In the genomic region with DNA sequence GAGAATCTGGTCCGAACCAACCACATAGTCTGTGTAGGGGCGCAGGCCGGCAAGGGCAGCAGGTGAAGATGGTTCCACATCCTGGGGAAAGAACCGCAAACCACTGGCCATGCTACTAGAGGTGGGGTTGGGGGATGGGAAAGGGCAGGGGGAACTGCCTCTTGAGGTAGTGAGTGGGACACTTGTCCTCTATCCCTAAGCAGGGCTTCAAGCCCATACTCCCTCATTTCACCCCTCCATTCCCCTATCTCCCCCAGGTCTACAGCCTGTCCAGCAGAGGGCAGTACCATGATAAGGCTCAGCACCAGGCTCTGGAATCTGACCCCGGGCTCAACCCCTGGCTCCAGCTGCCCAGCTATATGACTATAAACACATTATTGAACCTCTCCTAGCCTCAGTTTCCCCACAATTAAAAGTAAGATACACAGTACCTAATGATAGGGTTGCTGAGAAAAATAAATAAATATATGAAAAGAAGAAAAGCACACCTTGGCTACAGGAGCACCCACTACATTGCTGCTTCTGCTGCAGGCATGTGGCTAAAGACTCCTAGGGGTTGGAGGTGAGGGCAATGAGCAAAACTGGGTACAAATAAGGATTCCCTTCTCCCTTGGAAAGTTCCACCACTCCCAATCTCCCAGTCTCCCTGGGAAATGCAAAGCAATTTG, we compare ENCODE assay signal across 8 cellular contexts. TPM values are rescaled to one million over a fixed set of nuclear protein-coding genes. Genes with fewer than 3 reads are reported as not detected.
DNase-seq lines count a peak whose midpoint lies in the region; ATAC-seq and TF ChIP-seq lines count a peak whose summit lies in the region.

No MANE protein-coding gene starts in this region.

- peaks cover 45% of the 10 kb centered on the region for H3K4me1 ChIP-seq in OCI-LY7 (ENCODE audit: insufficient read depth, low read length, poor library complexity, severe bottlenecking)
- H3K4me1 ChIP-seq in right cardiac atrium (ENCODE audit: control insufficient read depth, insufficient read depth, low read length), result peaks cover 19% of the 10 kb centered on the region

- H3K4me3 Mint-ChIP-seq in activated naive CD4-positive, alpha-beta T cell treated with anti-CD3 and anti-CD28 coated beads, Interleukin-2, amount 10 ng/mL, durations not matched to agents 7 days and 5 days, result no peak overlapping the region

- CTCF ChIA-PET in OCI-LY7 (lab: Charles Lee; ENCODE audit: unreplicated experiment), result no interaction called here
- CTCF ChIA-PET in activated naive CD4-positive, alpha-beta T cell treated with anti-CD3 and anti-CD28 coated beads, Interleukin-2, amount 10 ng/mL, durations not matched to agents 7 days and 5 days (lab: Charles Lee), result interaction anchor here (0.6 to 7.3 kb wide), 5 partner anchors 9 to 187 kb away, joined by 3 to 73 read pairs (median 3); no protein-coding TSS in a partner anchor

- no peaks in the 10 kb centered on the region for H3K9me2 ChIP-seq in OCI-LY7 (ENCODE audit: insufficient read depth, low read length)

- peaks cover 27% of the 10 kb centered on the region for H3K4me1 Mint-ChIP-seq in activated naive CD4-positive, alpha-beta T cell treated with anti-CD3 and anti-CD28 coated beads, Interleukin-2, amount 10 ng/mL, durations not matched to agents 7 days and 5 days

- no peaks in the 10 kb centered on the region for H4K20me1 ChIP-seq in OCI-LY7 (ENCODE audit: insufficient read depth, low read length)

- no peak overlapping the region for H2AFZ ChIP-seq in OCI-LY7 (ENCODE audit: low read length)

- peaks cover 18% of the 10 kb centered on the region for H3K36me3 Mint-ChIP-seq in activated naive CD4-positive, alpha-beta T cell treated with anti-CD3 and anti-CD28 coated beads, Interleukin-2, amount 10 ng/mL, durations not matched to agents 7 days and 5 days

- H3K79me2 ChIP-seq in OCI-LY7 (ENCODE audit: insufficient read depth, low read depth, low read length), result peaks cover 6% of the 10 kb centered on the region; the same call in 1 of the 2 replicates

- no peaks in the 10 kb centered on the region for H3K9me3 Mint-ChIP-seq in activated naive CD4-positive, alpha-beta T cell treated with anti-CD3 and anti-CD28 coated beads, Interleukin-2, amount 10 ng/mL, durations not matched to agents 7 days and 5 days

- DNase-seq in NCI-H82 (lab: John Stamatoyannopoulos, UW) (peak; percentile 63), NCI-H82 treated with DMSO at 0.1 percent for 48 hours (lab: John Stamatoyannopoulos, UW; ENCODE audit: unreplicated experiment) (no peak), HFF-Myc (ENCODE audit: extremely low read depth, low read depth) (no peak), OCI-LY7 (ENCODE audit: low spot score) (peak; percentile 71), right cardiac atrium (no peak), dedifferentiated amniotic fluid mesenchymal stem cell (ENCODE audit: extremely low spot score) (no peak)
- peak; percentile 61 for DNase-seq in activated naive CD4-positive, alpha-beta T cell treated with anti-CD3 and anti-CD28 coated beads, Interleukin-2, amount 10 ng/mL, durations not matched to agents 7 days and 5 days
- DNase-seq in stimulated activated CD4-positive, alpha-beta T cell treated with anti-CD3 and anti-CD28 coated beads, Interleukin-4, amount 100 ng/mL, for 1 hour, result peak; percentile 38

- peak; percentile 30 to 40 for ATAC-seq in right cardiac atrium

- peaks cover 2% of the 10 kb centered on the region for H3K27me3 Mint-ChIP-seq in activated naive CD4-positive, alpha-beta T cell treated with anti-CD3 and anti-CD28 coated beads, Interleukin-2, amount 10 ng/mL, durations not matched to agents 7 days and 5 days

- TF ChIP-seq CTCF in HFF-Myc (IDR thresholded peaks at IDR 0.05; ENCODE audit: low read depth, low read length, missing control alignments) (peak; percentile 75), OCI-LY7 (conservative IDR thresholded peaks at IDR 0.05; ENCODE audit: low read length) (peak; percentile 89)

- H3K27me3 ChIP-seq in right cardiac atrium (ENCODE audit: control insufficient read depth, insufficient read depth), result no peaks in the 10 kb centered on the region

- POLR2A ChIA-PET in OCI-LY7 (lab: Charles Lee), result interaction anchor here (0.6 kb wide), 2 partner anchors 91 to 124 kb away, joined by 3 read pairs; a partner anchor contains a TSS

- WGBS in right cardiac atrium, result 87% methylated on average over 5 of the region's 5 CpGs

- H3K27ac ChIP-seq in OCI-LY7 (ENCODE audit: low read depth, low read length, poor library complexity, severe bottlenecking), result peak overlapping the region; percentile 9
- no peak overlapping the region for H3K27ac ChIP-seq in right cardiac atrium (ENCODE audit: low read length)

- no peak overlapping the region for H3K4me2 ChIP-seq in OCI-LY7 (ENCODE audit: low read length)

- H3K4me3 ChIP-seq in HFF-Myc (replicated peaks; ENCODE audit: low read depth, low read length), result no peak overlapping the region
- no peak overlapping the region for H3K4me3 ChIP-seq in OCI-LY7 (ENCODE audit: low read depth, low read length, poor library complexity, severe bottlenecking)
- no peak overlapping the region for H3K4me3 ChIP-seq in right cardiac atrium (ENCODE audit: low read length)

- intact Hi-C loops in OCI-LY7 (cut with micrococcal nuclease; ENCODE audit: unreplicated experiment) (loop anchor here (1.0 to 2.0 kb wide), 2 partner anchors 80 to 187 kb away; no protein-coding TSS in a partner anchor), right cardiac atrium (cut with DNase I) (no loop called here)

- H3K9me3 ChIP-seq in OCI-LY7 (ENCODE audit: low read length), result no peaks in the 10 kb centered on the region
- H3K9me3 ChIP-seq in right cardiac atrium (ENCODE audit: control insufficient read depth, low read length), result no peaks in the 10 kb centered on the region

- BruUV-seq in OCI-LY7 (replicated peaks; lab: Mats Ljungman, UMichigan), result no TSS peak

- H3K27ac Mint-ChIP-seq in activated naive CD4-positive, alpha-beta T cell treated with anti-CD3 and anti-CD28 coated beads, Interleukin-2, amount 10 ng/mL, durations not matched to agents 7 days and 5 days, result no peak overlapping the region

- peaks cover 60% of the 10 kb centered on the region for H3K36me3 ChIP-seq in OCI-LY7 (ENCODE audit: insufficient read depth, low read length)

RNA-seq across cellular contexts. Expression of a gene that starts 6.3 kb away (rescaled TPM):
- 44.8 and 59.9 TPM in 2 replicates for total RNA-seq in OCI-LY7 (2014; rRNA removed; shearing (Covaris generic))
- total RNA-seq in OCI-LY7 (2022), result 51.5 and 57.9 TPM in 2 replicates
- 10 to 100 TPM; 43.7 to 53.4 (median 47.4) TPM for total RNA-seq in right cardiac atrium
- polyA plus RNA-seq in right cardiac atrium, result 26.3 TPM

RNA-seq across cellular contexts. Expression of a gene that starts 6.3 kb away (rescaled TPM):
- 10.5 and 12.8 TPM in 2 replicates for total RNA-seq in OCI-LY7 (2014; rRNA removed; shearing (Covaris generic))
- 27.1 and 32.3 TPM in 2 replicates for total RNA-seq in OCI-LY7 (2022)
- 1 to 10 TPM; 1.9 to 3.4 (median 2.5) TPM for total RNA-seq in right cardiac atrium
- 2.0 TPM for polyA plus RNA-seq in right cardiac atrium

RNA-seq across cellular contexts. Expression of a gene that starts 49.3 kb away (rescaled TPM):
- 12.3 and 15.7 TPM in 2 replicates for total RNA-seq in OCI-LY7 (2014; rRNA removed; shearing (Covaris generic))
- total RNA-seq in OCI-LY7 (2022) (38.4 and 41.6 TPM in 2 replicates), right cardiac atrium (10 to 100 TPM; 16.5 to 30.5 (median 27.5) TPM)
- polyA plus RNA-seq in right cardiac atrium, result 10.3 TPM

RNA-seq across cellular contexts. Expression of a gene that starts 49.4 kb away (rescaled TPM):
- total RNA-seq in OCI-LY7 (2014; rRNA removed; shearing (Covaris generic)), result 0.25 TPM in 1 of 2 replicates, not detected in the other
- total RNA-seq in OCI-LY7 (2022) (0.13 and 0.22 TPM in 2 replicates), right cardiac atrium (under 1 TPM in 3 of 4 donors, not detected in 1; 0.03 to 0.06 (median 0.03) TPM)
- not detected for polyA plus RNA-seq in right cardiac atrium

RNA-seq across cellular contexts. Expression of a gene that starts 52.2 kb away (rescaled TPM):
- total RNA-seq in OCI-LY7 (2014; rRNA removed; shearing (Covaris generic)), result 9.5 and 10.5 TPM in 2 replicates
- total RNA-seq in OCI-LY7 (2022) (9.4 and 9.7 TPM in 2 replicates), right cardiac atrium (10 to 100 TPM; 10.9 to 33.2 (median 15.7) TPM)
- polyA plus RNA-seq in right cardiac atrium, result 30.5 TPM

Comparison
In these comparisons a context has a peak if more than half of its experiments do, and no peak if none do; other contexts are left out.
1. DNase-seq: peak in NCI-H82 (single experiment), OCI-LY7 (single experiment), activated naive CD4-positive, alpha-beta T cell treated with anti-CD3 and anti-CD28 coated beads, Interleukin-2, amount 10 ng/mL, durations not matched to agents 7 days and 5 days (single experiment) and stimulated activated CD4-positive, alpha-beta T cell treated with anti-CD3 and anti-CD28 coated beads, Interleukin-4, amount 100 ng/mL, for 1 hour (single experiment); none in NCI-H82 treated with DMSO at 0.1 percent for 48 hours (single experiment), HFF-Myc (single experiment), right cardiac atrium (0 of 3) and dedifferentiated amniotic fluid mesenchymal stem cell (single experiment).